1 cellular context compared by ENCODE assay signal in the genomic region with DNA sequence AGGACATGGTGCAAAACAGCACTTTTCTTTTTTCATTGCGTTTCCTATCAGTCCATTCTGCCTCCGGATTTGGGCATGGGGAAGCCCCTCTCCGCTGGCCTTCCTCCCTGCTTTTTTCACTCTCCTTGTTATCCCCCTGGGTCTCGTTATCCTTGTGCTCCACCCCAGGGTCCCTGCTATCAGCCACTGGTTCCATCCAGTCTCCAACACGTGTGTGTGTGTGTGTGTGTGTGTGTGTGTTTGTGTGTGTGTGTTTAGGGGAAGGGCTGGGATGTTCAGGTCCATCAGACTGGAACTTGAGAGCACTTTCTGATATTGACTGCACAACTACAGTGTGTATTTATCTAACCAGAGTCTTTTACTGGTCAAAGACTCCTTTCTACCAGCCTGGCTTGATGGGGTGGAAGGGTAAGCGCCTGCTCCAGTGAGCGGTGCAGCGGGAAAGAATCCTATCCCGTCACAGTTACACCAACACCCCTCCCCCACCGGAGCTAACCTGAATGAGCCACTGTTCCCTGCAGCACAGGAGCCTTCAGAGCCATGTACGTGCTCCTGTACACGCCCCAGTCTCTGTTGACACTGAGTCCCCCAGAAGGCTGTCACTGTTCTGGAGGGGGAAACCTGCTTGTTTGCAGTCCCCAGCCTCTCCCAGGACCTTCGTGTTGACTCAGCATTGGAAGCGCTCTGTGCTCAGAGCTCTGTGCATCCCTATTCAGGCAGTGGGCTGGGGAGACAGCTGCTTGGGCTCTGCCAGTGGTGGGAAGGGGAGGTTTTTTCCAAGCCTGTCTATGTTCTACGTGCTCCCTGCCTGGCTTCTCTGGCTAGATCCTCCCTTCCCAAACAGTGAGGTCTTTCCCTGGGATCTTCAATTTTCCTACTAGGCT.
TF ChIP-seq lines count a peak whose summit lies in the region.

No MANE protein-coding gene starts in this region.

TF ChIP-seq in HEK293, 187 proteins besides CTCF, POLR2A, EP300 and RAD21 (continued from another document):
- TF ChIP-seq SALL2 (tag by site-specific recombination; IDR thresholded peaks at IDR 0.05; ENCODE audit: borderline replicate concordance) (no peak), TCF7L2 (IDR thresholded peaks at IDR 0.05; ENCODE audit: borderline replicate concordance, low read depth, low read length) (no peak), ZNF133 (tag by site-specific recombination; IDR thresholded peaks at IDR 0.05) (no peak), ZSCAN23 (tag by site-specific recombination; IDR thresholded peaks at IDR 0.05) (no peak), ZFP37 (tag by site-specific recombination; IDR thresholded peaks at IDR 0.05) (no peak), ZNF792 (tag by site-specific recombination; IDR thresholded peaks at IDR 0.05) (no peak), ZBTB26 (tag by site-specific recombination; optimal IDR thresholded peaks at IDR 0.05) (no peak), ZNF248 (tag by site-specific recombination; IDR thresholded peaks at IDR 0.05) (no peak), OSR2 (tag by site-specific recombination; IDR thresholded peaks at IDR 0.05) (peak; percentile 63), IKZF3 (tag by site-specific recombination; IDR thresholded peaks at IDR 0.05) (no peak), ZNF624 (tag by site-specific recombination; IDR thresholded peaks at IDR 0.05) (no peak), ZNF140 (tag by site-specific recombination; IDR thresholded peaks at IDR 0.05) (no peak), ZSCAN30 (tag by site-specific recombination; IDR thresholded peaks at IDR 0.05) (no peak), GLI4 (tag by site-specific recombination; IDR thresholded peaks at IDR 0.05) (no peak), ZNF518A (tag by site-specific recombination; conservative IDR thresholded peaks at IDR 0.05; ENCODE audit: low read depth) (no peak), ZNF174 (tag by site-specific recombination; IDR thresholded peaks at IDR 0.05) (no peak), ZBTB20 (tag by site-specific recombination; IDR thresholded peaks at IDR 0.05) (0 out of 2 replicates have a peak, but pooled peaks have one; percentile 17), ZNF629 (tag by site-specific recombination; IDR thresholded peaks at IDR 0.05) (peak; percentile 49; the same call in 1 of the 2 replicates), ZNF600 (tag by site-specific recombination; IDR thresholded peaks at IDR 0.05) (peak; percentile 80), ZNF654 (tag by site-specific recombination; IDR thresholded peaks at IDR 0.05; ENCODE audit: low read depth) (no peak), ZNF704 (tag by site-specific recombination; IDR thresholded peaks at IDR 0.05) (no peak), ZNF76 (tag by site-specific recombination; IDR thresholded peaks at IDR 0.05; ENCODE audit: borderline replicate concordance, low read depth) (no peak), ZNF394 (tag by site-specific recombination; IDR thresholded peaks at IDR 0.05; ENCODE audit: borderline replicate concordance) (no peak), GLIS2 (tag by site-specific recombination; IDR thresholded peaks at IDR 0.05) (no peak), ZNF785 (tag by site-specific recombination; IDR thresholded peaks at IDR 0.05) (no peak), MZF1 (tag by site-specific recombination; IDR thresholded peaks at IDR 0.05; ENCODE audit: borderline replicate concordance) (no peak), ZBTB48 (tag by site-specific recombination; IDR thresholded peaks at IDR 0.05) (no peak)
- TF ChIP-seq, protein P1, sequence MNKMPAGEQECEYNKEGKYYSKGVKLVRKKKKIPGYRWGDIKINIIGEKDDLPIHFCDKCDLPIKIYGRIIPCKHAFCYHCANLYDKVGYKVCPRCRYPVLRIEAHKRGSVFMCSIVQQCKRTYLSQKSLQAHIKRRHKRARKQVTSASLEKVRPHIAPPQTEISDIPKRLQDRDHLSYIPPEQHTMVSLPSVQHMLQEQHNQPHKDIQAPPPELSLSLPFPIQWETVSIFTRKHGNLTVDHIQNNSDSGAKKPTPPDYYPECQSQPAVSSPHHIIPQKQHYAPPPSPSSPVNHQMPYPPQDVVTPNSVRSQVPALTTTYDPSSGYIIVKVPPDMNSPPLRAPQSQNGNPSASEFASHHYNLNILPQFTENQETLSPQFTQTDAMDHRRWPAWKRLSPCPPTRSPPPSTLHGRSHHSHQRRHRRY (tag by site-specific recombination; IDR thresholded peaks at IDR 0.05): no peak
- TF ChIP-seq, protein P2, sequence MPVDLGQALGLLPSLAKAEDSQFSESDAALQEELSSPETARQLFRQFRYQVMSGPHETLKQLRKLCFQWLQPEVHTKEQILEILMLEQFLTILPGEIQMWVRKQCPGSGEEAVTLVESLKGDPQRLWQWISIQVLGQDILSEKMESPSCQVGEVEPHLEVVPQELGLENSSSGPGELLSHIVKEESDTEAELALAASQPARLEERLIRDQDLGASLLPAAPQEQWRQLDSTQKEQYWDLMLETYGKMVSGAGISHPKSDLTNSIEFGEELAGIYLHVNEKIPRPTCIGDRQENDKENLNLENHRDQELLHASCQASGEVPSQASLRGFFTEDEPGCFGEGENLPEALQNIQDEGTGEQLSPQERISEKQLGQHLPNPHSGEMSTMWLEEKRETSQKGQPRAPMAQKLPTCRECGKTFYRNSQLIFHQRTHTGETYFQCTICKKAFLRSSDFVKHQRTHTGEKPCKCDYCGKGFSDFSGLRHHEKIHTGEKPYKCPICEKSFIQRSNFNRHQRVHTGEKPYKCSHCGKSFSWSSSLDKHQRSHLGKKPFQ (tag by site-specific recombination; IDR thresholded peaks at IDR 0.05): no peak
- TF ChIP-seq, protein P3, sequence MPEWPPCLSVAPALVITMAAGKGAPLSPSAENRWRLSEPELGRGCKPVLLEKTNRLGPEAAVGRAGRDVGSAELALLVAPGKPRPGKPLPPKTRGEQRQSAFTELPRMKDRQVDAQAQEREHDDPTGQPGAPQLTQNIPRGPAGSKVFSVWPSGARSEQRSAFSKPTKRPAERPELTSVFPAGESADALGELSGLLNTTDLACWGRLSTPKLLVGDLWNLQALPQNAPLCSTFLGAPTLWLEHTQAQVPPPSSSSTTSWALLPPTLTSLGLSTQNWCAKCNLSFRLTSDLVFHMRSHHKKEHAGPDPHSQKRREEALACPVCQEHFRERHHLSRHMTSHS (tag by site-specific recombination; IDR thresholded peaks at IDR 0.05): no peak
- TF ChIP-seq, protein P4, sequence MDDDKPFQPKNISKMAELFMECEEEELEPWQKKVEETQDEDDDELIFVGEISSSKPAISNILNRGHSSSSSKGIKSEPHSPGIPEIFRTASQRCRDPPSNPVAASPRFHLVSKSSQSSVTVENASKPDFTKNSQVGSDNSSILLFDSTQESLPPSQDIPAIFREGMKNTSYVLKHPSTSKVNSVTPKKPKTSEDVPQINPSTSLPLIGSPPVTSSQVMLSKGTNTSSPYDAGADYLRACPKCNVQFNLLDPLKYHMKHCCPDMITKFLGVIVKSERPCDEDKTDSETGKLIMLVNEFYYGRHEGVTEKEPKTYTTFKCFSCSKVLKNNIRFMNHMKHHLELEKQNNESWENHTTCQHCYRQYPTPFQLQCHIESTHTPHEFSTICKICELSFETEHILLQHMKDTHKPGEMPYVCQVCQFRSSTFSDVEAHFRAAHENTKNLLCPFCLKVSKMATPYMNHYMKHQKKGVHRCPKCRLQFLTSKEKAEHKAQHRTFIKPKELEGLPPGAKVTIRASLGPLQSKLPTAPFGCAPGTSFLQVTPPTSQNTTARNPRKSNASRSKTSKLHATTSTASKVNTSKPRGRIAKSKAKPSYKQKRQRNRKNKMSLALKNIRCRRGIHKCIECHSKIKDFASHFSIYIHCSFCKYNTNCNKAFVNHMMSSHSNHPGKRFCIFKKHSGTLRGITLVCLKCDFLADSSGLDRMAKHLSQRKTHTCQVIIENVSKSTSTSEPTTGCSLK (tag by site-specific recombination; IDR thresholded peaks at IDR 0.05): no peak
